ENCODE assay signal across 1 cellular context in genomic region chr10:122953827-122954730, GRCh38.
TF ChIP-seq lines count a peak whose summit lies in the region.

TSS of gene C10orf88 (minus strand) at chr10:122954227. CDS start at chr10:122954178, 49 bp downstream.

TF ChIP-seq in HepG2, 621 proteins besides CTCF, POLR2A, EP300 and RAD21 (continued from another document and continues in another):
- TF ChIP-seq ZNF512B (CRISPR knock-in tag; IDR thresholded peaks at IDR 0.05; ENCODE audit: borderline replicate concordance): 0 out of 2 replicates have a peak, but pooled peaks have one; percentile 44
- peak; percentile 95 for TF ChIP-seq SRSF1 (optimal IDR thresholded peaks at IDR 0.05; ENCODE audit: low read depth, low read length)
- peak; percentile 89 for TF ChIP-seq FOXK1 (CRISPR knock-in tag; IDR thresholded peaks at IDR 0.05; ENCODE audit: borderline replicate concordance, low read depth)
- TF ChIP-seq ARNT2 (CRISPR knock-in tag; IDR thresholded peaks at IDR 0.05; ENCODE audit: low read depth): peak; percentile 99
- TF ChIP-seq ZNF891 (CRISPR knock-in tag; IDR thresholded peaks at IDR 0.05): peak; percentile 96; the same call in 1 of the 2 replicates
- TF ChIP-seq DDIT3 (CRISPR knock-in tag; IDR thresholded peaks at IDR 0.05): no peak
- TF ChIP-seq TBP (CRISPR knock-in tag; IDR thresholded peaks at IDR 0.05): no peak
- peak; percentile 92 for TF ChIP-seq U2AF1 (optimal IDR thresholded peaks at IDR 0.05; ENCODE audit: low read depth, low read length)
- no peak for TF ChIP-seq LRRFIP1 (CRISPR knock-in tag; conservative IDR thresholded peaks at IDR 0.05)
- no peak for TF ChIP-seq RELA (CRISPR knock-in tag; IDR thresholded peaks at IDR 0.05)
- 0 out of 2 replicates have a peak, but pooled peaks have one; percentile 34 for TF ChIP-seq FOXM1 (CRISPR knock-in tag; IDR thresholded peaks at IDR 0.05)
- TF ChIP-seq POLR2G (IDR thresholded peaks at IDR 0.05; ENCODE audit: low read depth, low read length): peak; percentile 83
- TF ChIP-seq ZNF205 (CRISPR knock-in tag; IDR thresholded peaks at IDR 0.05): peak; percentile 93
- TF ChIP-seq KDM5A (IDR thresholded peaks at IDR 0.05; ENCODE audit: borderline replicate concordance, low read length): peak; percentile 92
- peak; percentile 83 for TF ChIP-seq ZNF704 (CRISPR knock-in tag; IDR thresholded peaks at IDR 0.05; ENCODE audit: borderline replicate concordance)
- TF ChIP-seq ZNF720 (CRISPR knock-in tag; IDR thresholded peaks at IDR 0.05): peak; percentile 51; the same call in 1 of the 2 replicates
- TF ChIP-seq SRSF9 (IDR thresholded peaks at IDR 0.05; ENCODE audit: borderline replicate concordance, insufficient read depth, low read depth, low read length, poor library complexity, severe bottlenecking): no peak
- peak; percentile 92; the same call in 2 of the 3 replicates for TF ChIP-seq MXI1 (IDR thresholded peaks at IDR 0.05; ENCODE audit: borderline replicate concordance, low read depth, low read length)
- TF ChIP-seq KLF12 (CRISPR knock-in tag; IDR thresholded peaks at IDR 0.05; ENCODE audit: borderline replicate concordance): peak; percentile 49; the same call in 1 of the 2 replicates
- no peak for TF ChIP-seq NBN (conservative IDR thresholded peaks at IDR 0.05)
- TF ChIP-seq ZNF552 (CRISPR knock-in tag; IDR thresholded peaks at IDR 0.05; ENCODE audit: borderline replicate concordance): peak; percentile 99
- peak; percentile 95 for TF ChIP-seq HINFP (CRISPR knock-in tag; IDR thresholded peaks at IDR 0.05; ENCODE audit: low read depth)
- peak; percentile 94 for TF ChIP-seq TARDBP (CRISPR knock-in tag; IDR thresholded peaks at IDR 0.05)
- TF ChIP-seq SALL2 (CRISPR knock-in tag; IDR thresholded peaks at IDR 0.05): peak; percentile 84
- no peak for TF ChIP-seq FUBP1 (CRISPR knock-in tag; IDR thresholded peaks at IDR 0.05; ENCODE audit: borderline replicate concordance)
- peak; percentile 86 for TF ChIP-seq ETV5 (CRISPR knock-in tag; IDR thresholded peaks at IDR 0.05; ENCODE audit: borderline replicate concordance)
- peak; percentile 84 for TF ChIP-seq ZNF335 (CRISPR knock-in tag; IDR thresholded peaks at IDR 0.05)
- peak; percentile 100 for TF ChIP-seq ZNF687 (CRISPR knock-in tag; IDR thresholded peaks at IDR 0.05)
- TF ChIP-seq ZNF878 (CRISPR knock-in tag; IDR thresholded peaks at IDR 0.05): peak; percentile 91
- TF ChIP-seq THAP8 (CRISPR knock-in tag; IDR thresholded peaks at IDR 0.05; ENCODE audit: borderline replicate concordance): 0 out of 2 replicates have a peak, but pooled peaks have one; percentile 93
- 0 out of 2 replicates have a peak, but pooled peaks have one; percentile 42 for TF ChIP-seq NCOA1 (CRISPR knock-in tag; IDR thresholded peaks at IDR 0.05)
- peak; percentile 38; the same call in 1 of the 2 replicates for TF ChIP-seq MAZ (IDR thresholded peaks at IDR 0.05; ENCODE audit: borderline replicate concordance, low read depth, low read length)
- peak; percentile 97 for TF ChIP-seq MAZ (CRISPR knock-in tag; IDR thresholded peaks at IDR 0.05; ENCODE audit: low read depth)
- peak; percentile 72 for TF ChIP-seq PTBP1 (IDR thresholded peaks at IDR 0.05; ENCODE audit: low read depth, low read length, poor library complexity, severe bottlenecking)
- TF ChIP-seq SIX1 (CRISPR knock-in tag; IDR thresholded peaks at IDR 0.05; ENCODE audit: borderline replicate concordance): no peak
- TF ChIP-seq ZBED4 (CRISPR knock-in tag; IDR thresholded peaks at IDR 0.05; ENCODE audit: borderline replicate concordance): peak; percentile 84
- no peak for TF ChIP-seq IRF1 (CRISPR knock-in tag; IDR thresholded peaks at IDR 0.05; ENCODE audit: low read depth)
- TF ChIP-seq ZNF451 (CRISPR knock-in tag; IDR thresholded peaks at IDR 0.05): peak; percentile 93
- no peak for TF ChIP-seq ZFAT (CRISPR knock-in tag; conservative IDR thresholded peaks at IDR 0.05)
- peak; percentile 70; the same call in 1 of the 2 replicates for TF ChIP-seq SRF (IDR thresholded peaks at IDR 0.05; ENCODE audit: low read depth, low read length)
